Comparison of ENCODE assay signal across 2 cellular contexts in genomic region chr3:128273841-128274573, GRCh38.
TF ChIP-seq lines count a peak whose summit lies in the region.

No MANE protein-coding gene starts in this region.

TF ChIP-seq in SK-N-SH, 30 proteins besides CTCF, POLR2A, EP300 and RAD21 (continued from another document):
- no peak for TF ChIP-seq ELF1 (IDR thresholded peaks at IDR 0.05)

TF ChIP-seq in SK-N-SH treated with all-trans-retinoic acid at 6 μM for 48 hours, 23 proteins besides CTCF, POLR2A, EP300 and RAD21 (continued from another document):
- TF ChIP-seq, protein P1, sequence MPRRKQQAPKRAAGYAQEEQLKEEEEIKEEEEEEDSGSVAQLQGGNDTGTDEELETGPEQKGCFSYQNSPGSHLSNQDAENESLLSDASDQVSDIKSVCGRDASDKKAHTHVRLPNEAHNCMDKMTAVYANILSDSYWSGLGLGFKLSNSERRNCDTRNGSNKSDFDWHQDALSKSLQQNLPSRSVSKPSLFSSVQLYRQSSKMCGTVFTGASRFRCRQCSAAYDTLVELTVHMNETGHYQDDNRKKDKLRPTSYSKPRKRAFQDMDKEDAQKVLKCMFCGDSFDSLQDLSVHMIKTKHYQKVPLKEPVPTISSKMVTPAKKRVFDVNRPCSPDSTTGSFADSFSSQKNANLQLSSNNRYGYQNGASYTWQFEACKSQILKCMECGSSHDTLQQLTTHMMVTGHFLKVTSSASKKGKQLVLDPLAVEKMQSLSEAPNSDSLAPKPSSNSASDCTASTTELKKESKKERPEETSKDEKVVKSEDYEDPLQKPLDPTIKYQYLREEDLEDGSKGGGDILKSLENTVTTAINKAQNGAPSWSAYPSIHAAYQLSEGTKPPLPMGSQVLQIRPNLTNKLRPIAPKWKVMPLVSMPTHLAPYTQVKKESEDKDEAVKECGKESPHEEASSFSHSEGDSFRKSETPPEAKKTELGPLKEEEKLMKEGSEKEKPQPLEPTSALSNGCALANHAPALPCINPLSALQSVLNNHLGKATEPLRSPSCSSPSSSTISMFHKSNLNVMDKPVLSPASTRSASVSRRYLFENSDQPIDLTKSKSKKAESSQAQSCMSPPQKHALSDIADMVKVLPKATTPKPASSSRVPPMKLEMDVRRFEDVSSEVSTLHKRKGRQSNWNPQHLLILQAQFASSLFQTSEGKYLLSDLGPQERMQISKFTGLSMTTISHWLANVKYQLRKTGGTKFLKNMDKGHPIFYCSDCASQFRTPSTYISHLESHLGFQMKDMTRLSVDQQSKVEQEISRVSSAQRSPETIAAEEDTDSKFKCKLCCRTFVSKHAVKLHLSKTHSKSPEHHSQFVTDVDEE (CRISPR knock-in tag; IDR thresholded peaks at IDR 0.05), result no peak
- TF ChIP-seq BACH2 (CRISPR knock-in tag; IDR thresholded peaks at IDR 0.05; ENCODE audit: borderline replicate concordance) (no peak), ARNTL (CRISPR knock-in tag; IDR thresholded peaks at IDR 0.05; ENCODE audit: borderline replicate concordance, low read depth) (no peak), GLIS3 (CRISPR knock-in tag; IDR thresholded peaks at IDR 0.05) (no peak), ZNF8 (CRISPR knock-in tag; IDR thresholded peaks at IDR 0.05) (no peak), ESRRG (CRISPR knock-in tag; IDR thresholded peaks at IDR 0.05) (no peak), TOX (CRISPR knock-in tag; IDR thresholded peaks at IDR 0.05; ENCODE audit: borderline replicate concordance) (no peak), RARB (CRISPR knock-in tag; IDR thresholded peaks at IDR 0.05) (no peak), ZNF70 (CRISPR knock-in tag; IDR thresholded peaks at IDR 0.05) (no peak), CSDC2 (CRISPR knock-in tag; IDR thresholded peaks at IDR 0.05) (no peak)
- TF ChIP-seq, protein P2, sequence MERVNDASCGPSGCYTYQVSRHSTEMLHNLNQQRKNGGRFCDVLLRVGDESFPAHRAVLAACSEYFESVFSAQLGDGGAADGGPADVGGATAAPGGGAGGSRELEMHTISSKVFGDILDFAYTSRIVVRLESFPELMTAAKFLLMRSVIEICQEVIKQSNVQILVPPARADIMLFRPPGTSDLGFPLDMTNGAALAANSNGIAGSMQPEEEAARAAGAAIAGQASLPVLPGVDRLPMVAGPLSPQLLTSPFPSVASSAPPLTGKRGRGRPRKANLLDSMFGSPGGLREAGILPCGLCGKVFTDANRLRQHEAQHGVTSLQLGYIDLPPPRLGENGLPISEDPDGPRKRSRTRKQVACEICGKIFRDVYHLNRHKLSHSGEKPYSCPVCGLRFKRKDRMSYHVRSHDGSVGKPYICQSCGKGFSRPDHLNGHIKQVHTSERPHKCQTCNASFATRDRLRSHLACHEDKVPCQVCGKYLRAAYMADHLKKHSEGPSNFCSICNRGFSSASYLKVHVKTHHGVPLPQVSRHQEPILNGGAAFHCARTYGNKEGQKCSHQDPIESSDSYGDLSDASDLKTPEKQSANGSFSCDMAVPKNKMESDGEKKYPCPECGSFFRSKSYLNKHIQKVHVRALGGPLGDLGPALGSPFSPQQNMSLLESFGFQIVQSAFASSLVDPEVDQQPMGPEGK (CRISPR knock-in tag; IDR thresholded peaks at IDR 0.05; ENCODE audit: borderline replicate concordance), result no peak
- TF ChIP-seq, protein P3, sequence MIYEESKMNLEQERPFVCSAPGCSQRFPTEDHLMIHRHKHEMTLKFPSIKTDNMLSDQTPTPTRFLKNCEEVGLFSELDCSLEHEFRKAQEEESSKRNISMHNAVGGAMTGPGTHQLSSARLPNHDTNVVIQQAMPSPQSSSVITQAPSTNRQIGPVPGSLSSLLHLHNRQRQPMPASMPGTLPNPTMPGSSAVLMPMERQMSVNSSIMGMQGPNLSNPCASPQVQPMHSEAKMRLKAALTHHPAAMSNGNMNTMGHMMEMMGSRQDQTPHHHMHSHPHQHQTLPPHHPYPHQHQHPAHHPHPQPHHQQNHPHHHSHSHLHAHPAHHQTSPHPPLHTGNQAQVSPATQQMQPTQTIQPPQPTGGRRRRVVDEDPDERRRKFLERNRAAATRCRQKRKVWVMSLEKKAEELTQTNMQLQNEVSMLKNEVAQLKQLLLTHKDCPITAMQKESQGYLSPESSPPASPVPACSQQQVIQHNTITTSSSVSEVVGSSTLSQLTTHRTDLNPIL (CRISPR knock-in tag; IDR thresholded peaks at IDR 0.05; ENCODE audit: low read depth), result no peak
TF ChIP-seq in SK-N-SH treated with all-trans-retinoic acid at 6 μM for 48 hours: peak in this region for 0.
